8 cellular contexts compared by ENCODE assay signal in genomic region chr11:57546869-57547518, GRCh38. TPM values are rescaled to one million over a fixed set of nuclear protein-coding genes. Genes with fewer than 3 reads are reported as not detected.
DNase-seq lines count a peak whose midpoint lies in the region; ATAC-seq and TF ChIP-seq lines count a peak whose summit lies in the region.

No MANE protein-coding gene starts in this region.

- no peak overlapping the region for H3K4me3 ChIP-seq in GM06990 (replicated peaks; ENCODE audit: low read depth, low read length)
- H3K4me3 ChIP-seq in choroid plexus epithelial cell (ENCODE audit: low read depth, low read length), result no peak overlapping the region

- ATAC-seq in GM21423 (IDR thresholded peaks at IDR 0.05; ENCODE audit: unreplicated experiment) (peak; percentile 38), HG03521 (IDR thresholded peaks at IDR 0.05; ENCODE audit: unreplicated experiment) (no peak), Right ventricle myocardium inferior (no peak)
- ATAC-seq in stimulated activated naive B cell treated with anti-CD40 and anti-IgM and Interleukin-4, amounts not matched to agents 10 μg/mL and 1 μg/mL and 100 μg/mL, for 72 hours (replicated peaks), result peak; percentile 30 to 41

- H3K36me3 ChIP-seq in GM06990 (ENCODE audit: control insufficient read depth, insufficient read depth, low read length), result peaks cover 11% of the 10 kb centered on the region

- TF ChIP-seq CTCF in GM06990 (IDR thresholded peaks at IDR 0.05; ENCODE audit: insufficient read depth, low read length, poor library complexity, severe bottlenecking) (peak; percentile 4), choroid plexus epithelial cell (conservative IDR thresholded peaks at IDR 0.05; ENCODE audit: low read depth, low read length) (peak; percentile 33), CD14-positive monocyte (IDR thresholded peaks at IDR 0.05) (no peak)

- peak overlapping the region; percentile 93 for H3K27ac Mint-ChIP-seq in stimulated activated naive B cell treated with anti-CD40 and anti-IgM and Interleukin-4, amounts not matched to agents 10 μg/mL and 1 μg/mL and 100 μg/mL, for 72 hours
- peak overlapping the region in 3 of 7 donors; percentile 23 to 89 (median 65) for H3K27ac Mint-ChIP-seq in CD14-positive monocyte

- H3K27me3 Mint-ChIP-seq in stimulated activated naive B cell treated with anti-CD40 and anti-IgM and Interleukin-4, amounts not matched to agents 10 μg/mL and 1 μg/mL and 100 μg/mL, for 72 hours, result no peaks in the 10 kb centered on the region
- peaks cover 0 to 5% (median 0%) of the 10 kb centered on the region in 3 donors for H3K27me3 Mint-ChIP-seq in CD14-positive monocyte (ENCODE audit: low read depth in 3 of 3)

- peaks cover 13 to 29% of the 10 kb centered on the region in 2 donors for H3K4me1 Mint-ChIP-seq in stimulated activated naive B cell treated with anti-CD40 and anti-IgM and Interleukin-4, amounts not matched to agents 10 μg/mL and 1 μg/mL and 100 μg/mL, for 72 hours
- peaks cover 12% of the 10 kb centered on the region for H3K4me1 Mint-ChIP-seq in CD14-positive monocyte

- no peaks in the 10 kb centered on the region for H3K9me3 Mint-ChIP-seq in stimulated activated naive B cell treated with anti-CD40 and anti-IgM and Interleukin-4, amounts not matched to agents 10 μg/mL and 1 μg/mL and 100 μg/mL, for 72 hours
- H3K9me3 Mint-ChIP-seq in CD14-positive monocyte, result no peaks in the 10 kb centered on the region

- peak overlapping the region in 1 of 2 donors; percentile 65 for H3K4me3 Mint-ChIP-seq in stimulated activated naive B cell treated with anti-CD40 and anti-IgM and Interleukin-4, amounts not matched to agents 10 μg/mL and 1 μg/mL and 100 μg/mL, for 72 hours
- H3K4me3 Mint-ChIP-seq in CD14-positive monocyte, result no peak overlapping the region

- intact Hi-C loops in Right ventricle myocardium inferior (cut with DNase I), result no loop called here
- intact Hi-C loops in CD14-positive monocyte (cut with micrococcal nuclease), result no loop called here

- H3K36me3 Mint-ChIP-seq in stimulated activated naive B cell treated with anti-CD40 and anti-IgM and Interleukin-4, amounts not matched to agents 10 μg/mL and 1 μg/mL and 100 μg/mL, for 72 hours, result peaks cover 24 to 41% of the 10 kb centered on the region in 2 donors
- peaks cover 47 to 54% of the 10 kb centered on the region in 2 donors for H3K36me3 Mint-ChIP-seq in CD14-positive monocyte

- H3K27me3 ChIP-seq in GM06990 (replicated peaks; ENCODE audit: control insufficient read depth, insufficient read depth, low read length), result no peaks in the 10 kb centered on the region

- no peak for DNase-seq in GM06990 (ENCODE audit: extremely low read depth, insufficient read length)
- DNase-seq in LHCN-M2 (ENCODE audit: low read depth), result peak; percentile 88
- DNase-seq in choroid plexus epithelial cell (ENCODE audit: low read depth), result peak; percentile 63
- no peak for DNase-seq in stimulated activated naive B cell treated with anti-CD40 and anti-IgM and Interleukin-4, amounts not matched to agents 10 μg/mL and 1 μg/mL and 100 μg/mL, for 72 hours
- no peak for DNase-seq in Right ventricle myocardium inferior (ENCODE audit: missing footprints)
- no peak for DNase-seq in CD14-positive monocyte (ENCODE audit: low spot score)

RNA-seq across cellular contexts. Expression of gene SMTNL1, which starts 9.6 kb away (rescaled TPM):
- total RNA-seq in LHCN-M2 (2014; rRNA removed) (not detected in 2 replicates), Right ventricle myocardium inferior (not detected)
- not detected for polyA plus RNA-seq in LHCN-M2 (2012)
- polyA plus RNA-seq in CD14-positive monocyte, result not detected

RNA-seq across cellular contexts. Expression of gene TIMM10, which starts 16.4 kb away (rescaled TPM):
- total RNA-seq in LHCN-M2 (2014; rRNA removed) (46.7 and 53.8 TPM in 2 replicates), Right ventricle myocardium inferior (58.1 TPM)
- 104 TPM for polyA plus RNA-seq in LHCN-M2 (2012)
- polyA plus RNA-seq in CD14-positive monocyte, result 10 to 100 TPM; 58.3 to 62.1 TPM

RNA-seq across cellular contexts. Expression of gene UBE2L6, which starts 20.5 kb away (rescaled TPM):
- 25.8 and 48.2 TPM in 2 replicates for total RNA-seq in LHCN-M2 (2014; rRNA removed)
- 71.1 TPM for polyA plus RNA-seq in LHCN-M2 (2012)
- 19.2 TPM for total RNA-seq in Right ventricle myocardium inferior
- polyA plus RNA-seq in CD14-positive monocyte, result 100 to 1,000 TPM; 268 to 284 TPM

RNA-seq across cellular contexts. Expression of gene SLC43A1, which starts 31.5 kb away (rescaled TPM):
- total RNA-seq in LHCN-M2 (2014; rRNA removed), result 5.1 and 7.7 TPM in 2 replicates
- polyA plus RNA-seq in LHCN-M2 (2012), result 3.3 TPM
- 6.4 TPM for total RNA-seq in Right ventricle myocardium inferior
- polyA plus RNA-seq in CD14-positive monocyte, result 1 to 10 TPM; 5.4 to 5.8 TPM

RNA-seq across cellular contexts. Expression of gene SERPING1, which starts 50.5 kb away (rescaled TPM):
- total RNA-seq in LHCN-M2 (2014; rRNA removed) (5.2 and 5.4 TPM in 2 replicates), Right ventricle myocardium inferior (157 TPM)
- polyA plus RNA-seq in LHCN-M2 (2012), result 2.1 TPM
- 10 to 100 TPM in 1 of 2 donors, 1 to 10 TPM in 1; 8.5 to 10.8 TPM for polyA plus RNA-seq in CD14-positive monocyte

Comparison
In these comparisons a context has a peak if more than half of its experiments do, and no peak if none do; other contexts are left out.
1. DNase-seq: peak in LHCN-M2 (single experiment) and choroid plexus epithelial cell (single experiment); none in GM06990 (single experiment), stimulated activated naive B cell treated with anti-CD40 and anti-IgM and Interleukin-4, amounts not matched to agents 10 μg/mL and 1 μg/mL and 100 μg/mL, for 72 hours (single experiment), Right ventricle myocardium inferior (single experiment) and CD14-positive monocyte (single experiment).
2. ATAC-seq: peak in GM21423 (single experiment) and stimulated activated naive B cell treated with anti-CD40 and anti-IgM and Interleukin-4, amounts not matched to agents 10 μg/mL and 1 μg/mL and 100 μg/mL, for 72 hours (2 of 2); none in HG03521 (single experiment) and Right ventricle myocardium inferior (single experiment).